8 cellular contexts compared by ENCODE assay signal in the genomic region with DNA sequence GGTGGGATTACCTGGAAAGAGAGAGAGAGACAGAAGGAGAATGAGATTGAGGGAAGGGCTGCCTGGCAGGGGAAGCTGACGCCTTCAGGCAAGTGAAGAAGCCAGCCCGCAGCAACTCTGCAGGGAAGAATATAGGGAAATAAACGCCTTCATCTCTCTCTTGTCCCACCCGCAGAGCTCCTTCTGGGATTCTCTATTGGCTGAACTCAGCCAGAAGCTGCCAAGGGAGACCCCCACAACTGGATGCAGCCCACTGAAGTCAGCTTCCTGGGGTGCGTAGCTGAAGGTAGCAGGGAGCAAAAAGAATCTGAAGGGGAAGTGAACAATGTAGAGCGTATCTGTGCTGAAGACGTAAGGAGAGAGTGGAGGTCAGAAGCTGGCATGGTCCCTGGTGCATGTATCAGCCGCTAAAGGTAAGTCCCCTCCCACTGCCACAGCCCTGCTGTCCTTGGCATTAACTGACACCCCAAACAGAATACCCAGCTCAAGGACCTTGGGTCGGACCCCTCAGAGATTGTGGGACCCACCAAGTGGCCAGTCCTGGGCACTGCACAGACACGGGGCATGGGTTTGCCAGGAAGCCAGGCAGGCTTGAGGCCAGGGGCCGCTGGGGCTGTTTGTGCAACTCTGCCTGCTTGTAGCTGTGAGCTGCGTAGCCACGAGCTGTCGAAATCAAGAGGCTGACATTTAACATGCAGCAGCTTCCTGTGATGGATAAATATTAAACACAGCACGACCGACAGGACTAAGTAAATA.
A peak's percentile ranks its signal among the peaks of the same experiment; 100 is the strongest.
DNase-seq lines count a peak whose midpoint lies in the region; ATAC-seq and TF ChIP-seq lines count a peak whose summit lies in the region.

No MANE protein-coding gene starts in this region.

- DNase-seq in COR-L47 (lab: John Stamatoyannopoulos, UW) (peak; percentile 69), NCI-H460 (ENCODE audit: extremely low read depth, low read depth) (peak; percentile 60), fibroblast of gingiva (ENCODE audit: low read depth) (peak; percentile 79), neural progenitor cell (ENCODE audit: low spot score) (peak; percentile 72), NCI-H69 (lab: John Stamatoyannopoulos, UW) (no peak)

- H3K4me1 Mint-ChIP-seq in neural progenitor cell: peaks cover 29% of the 10 kb centered on the region

- no peak overlapping the region for H3K4me3 ChIP-seq in neural progenitor cell

- H3K4me3 Mint-ChIP-seq in neural progenitor cell: no peak overlapping the region

- peak overlapping the region; percentile 61 for H3K27ac Mint-ChIP-seq in neural progenitor cell

- H3K27me3 Mint-ChIP-seq in neural progenitor cell (ENCODE audit: insufficient read depth, low read depth): peaks cover 10% of the 10 kb centered on the region

- peak overlapping the region; percentile 46 for H3K4me2 ChIP-seq in neural progenitor cell

- no peaks in the 10 kb centered on the region for H3K9me3 Mint-ChIP-seq in neural progenitor cell

- no peaks in the 10 kb centered on the region for H3K9me3 ChIP-seq in neural progenitor cell (ENCODE audit: low read depth)

- H3K27me3 ChIP-seq in neural progenitor cell: no peaks in the 10 kb centered on the region

- peak; percentile 53 for TF ChIP-seq CTCF in neural progenitor cell (IDR thresholded peaks at IDR 0.05)

- no peaks in the 10 kb centered on the region for H3K36me3 ChIP-seq in neural progenitor cell

- H3K79me2 ChIP-seq in neural progenitor cell (ENCODE audit: low read depth): no peaks in the 10 kb centered on the region

- H3K36me3 Mint-ChIP-seq in neural progenitor cell: no peaks in the 10 kb centered on the region

- no peaks in the 10 kb centered on the region for H4K20me1 ChIP-seq in neural progenitor cell (ENCODE audit: low read depth)

- no peak overlapping the region for H3K27ac ChIP-seq in neural progenitor cell

- H3K9ac ChIP-seq in neural progenitor cell: no peak overlapping the region

- peaks cover 3% of the 10 kb centered on the region for H3F3A ChIP-seq in neural progenitor cell (ENCODE audit: low read depth)

- H2AFZ ChIP-seq in neural progenitor cell (replicated peaks): peak overlapping the region; percentile 57

- H3K4me1 ChIP-seq in neural progenitor cell: peaks cover 15% of the 10 kb centered on the region

- ATAC-seq in GM19452 (IDR thresholded peaks at IDR 0.05; ENCODE audit: unreplicated experiment) (no peak), GM18907 (IDR thresholded peaks at IDR 0.05; ENCODE audit: unreplicated experiment) (no peak), GM19455 (IDR thresholded peaks at IDR 0.05; ENCODE audit: unreplicated experiment) (no peak)
